In the genomic region with DNA sequence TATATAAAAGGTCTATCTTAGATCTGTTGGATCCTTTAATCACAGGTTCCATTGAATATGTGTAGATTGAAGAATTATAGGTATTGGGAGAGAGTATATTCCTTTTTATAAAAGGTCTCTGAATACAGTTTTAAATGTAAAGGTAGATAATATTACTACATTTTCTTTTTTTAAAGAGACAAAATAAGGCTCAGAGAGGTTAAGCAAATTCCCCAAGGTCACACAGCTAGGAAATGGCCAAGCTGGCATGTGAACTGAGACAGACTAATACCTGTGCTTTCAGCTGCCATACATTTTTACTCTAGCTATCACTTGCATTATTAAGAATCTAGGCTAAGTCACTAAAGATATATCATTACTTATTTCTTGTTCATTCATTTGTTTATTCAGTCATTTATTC, we compare ENCODE assay signal across 11 cellular contexts.
"Had no signal": no experiment of that assay in that cellular context is flagged by ENCODE, and none has a peak within 500 bp of the region (broad histone marks: within the 10 kb centered on the region; RNA-seq: fewer than 3 reads in every experiment).

No MANE protein-coding gene starts in this region.

- H3K27ac ChIP-seq: GM23248 had no signal

- H2AFZ ChIP-seq: GM23248, GM23338 had no signal

- H3K4me1 Mint-ChIP-seq: GM23338, H9 had no signal

- H3K27ac Mint-ChIP-seq: GM23338, H9, HFFc6 had no signal

- H3K4me3 Mint-ChIP-seq: GM23338, H9, HFFc6 had no signal

- FAIRE-seq: H1, H54 had no signal

- H3K4me1 ChIP-seq: HAP-1 had no signal

- ATAC-seq: GM23338, HCT116 had no signal

- DNase-seq: GM23248, GOT3, H7, H9, HCEC 1CT, HFFc6 had no signal

- H3K36me3 ChIP-seq: HAP-1 had no signal

- H3K4me3 ChIP-seq: GM23248, GM23338, HAP-1 had no signal

- H3K9me3 ChIP-seq: HAP-1 had no signal

- H3K9ac ChIP-seq: GM23248 had no signal

- H3K9me3 Mint-ChIP-seq: GM23338, H9, HFFc6 had no signal

- H3K4me2 ChIP-seq: GM23338 had no signal
